In the genomic region with DNA sequence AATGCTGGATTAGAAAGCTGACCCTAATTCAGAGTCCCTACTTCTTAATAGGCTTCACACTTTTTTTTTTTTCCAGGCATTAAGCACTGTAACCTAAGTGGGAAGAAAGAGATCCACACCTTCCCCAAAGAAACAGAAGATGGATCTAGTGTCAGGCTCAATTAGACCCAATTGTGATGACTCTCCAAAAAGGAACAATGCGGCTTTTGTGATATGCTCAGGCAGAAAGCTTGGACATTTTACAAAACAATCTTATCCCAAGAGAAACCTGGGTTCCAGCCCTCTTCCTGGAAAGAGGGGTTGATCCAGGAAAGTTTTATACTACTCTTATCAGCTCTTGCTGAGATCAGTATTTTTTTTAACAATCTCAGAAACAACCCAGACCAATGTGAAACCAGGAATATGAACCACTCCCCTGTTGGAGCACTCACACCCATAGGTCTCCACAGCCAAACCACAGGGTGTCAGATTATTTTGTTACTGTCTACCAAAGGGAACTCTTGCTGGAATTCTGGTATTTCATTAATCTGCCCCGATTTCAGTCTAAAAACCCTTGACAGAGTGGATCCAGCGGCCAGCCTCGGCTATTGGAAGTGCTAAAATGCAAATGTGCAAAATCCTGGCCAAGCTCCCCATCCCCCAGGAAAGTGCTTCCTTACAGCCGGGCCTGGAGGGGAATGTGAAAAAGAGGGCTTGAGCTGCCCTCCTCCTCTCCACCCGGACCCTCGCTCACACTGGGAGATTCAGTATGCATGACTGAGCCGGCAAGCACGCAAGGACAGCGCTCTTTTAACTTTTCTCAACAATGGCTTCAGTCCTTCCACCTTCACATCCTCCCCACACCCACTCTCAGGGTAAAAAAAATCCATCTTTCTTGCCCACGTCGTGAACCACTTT, we compare ENCODE assay signal across 8 cellular contexts. TPM values are rescaled to one million over a fixed set of nuclear protein-coding genes. Genes with fewer than 3 reads are reported as not detected.
DNase-seq lines count a peak whose midpoint lies in the region; ATAC-seq and TF ChIP-seq lines count a peak whose summit lies in the region.

No MANE protein-coding gene starts in this region.

- H3K4me1 Mint-ChIP-seq in activated naive CD8-positive, alpha-beta T cell (ENCODE audit: low read depth), result peaks cover 63% of the 10 kb centered on the region

- no peaks in the 10 kb centered on the region for H3K27me3 Mint-ChIP-seq in activated naive CD8-positive, alpha-beta T cell

- H3K27me3 ChIP-seq in right cardiac atrium (ENCODE audit: control insufficient read depth, insufficient read depth) (no peaks in the 10 kb centered on the region), sigmoid colon (no peaks in the 10 kb centered on the region)

- peak overlapping the region; percentile 78 for H3K27ac ChIP-seq in HEK293 (ENCODE audit: extremely low read depth, low read depth, low read length)
- peak overlapping the region; percentile 86 for H3K27ac ChIP-seq in right cardiac atrium (ENCODE audit: low read length)
- H3K27ac ChIP-seq in sigmoid colon, result peak overlapping the region; percentile 59 to 100 (median 83)

- H3K9me3 ChIP-seq in HEK293 (ENCODE audit: control insufficient read depth, insufficient read depth, low read depth, low read length), result no peaks in the 10 kb centered on the region
- no peaks in the 10 kb centered on the region for H3K9me3 ChIP-seq in right cardiac atrium (ENCODE audit: control insufficient read depth, low read length)
- no peaks in the 10 kb centered on the region for H3K9me3 ChIP-seq in sigmoid colon

- WGBS in right cardiac atrium, result 19% methylated on average over 12 of the region's 12 CpGs
- WGBS in sigmoid colon, 2 donors, result 10 to 42% methylated on average over 12 of the region's 12 CpGs

- DNase-seq in right cardiac atrium (peak; percentile 29 to 83 (median 70)), sigmoid colon (no peak)
- DNase-seq in activated CD8-positive, alpha-beta memory T cell treated with anti-CD3 and anti-CD28 coated beads, Interleukin-2, amount 50 U/mL, for 48 hours, result no peak

- no peak for TF ChIP-seq POLR2A in sigmoid colon (IDR thresholded peaks at IDR 0.05)

- peaks cover 3% of the 10 kb centered on the region for H3K36me3 Mint-ChIP-seq in activated naive CD8-positive, alpha-beta T cell

- ATAC-seq in right cardiac atrium, result peak; percentile 70 to 80
- ATAC-seq in GM19351 (IDR thresholded peaks at IDR 0.05; ENCODE audit: unreplicated experiment), result no peak
- ATAC-seq in HG02981 (IDR thresholded peaks at IDR 0.05; ENCODE audit: unreplicated experiment), result no peak
- no peak for ATAC-seq in HG02798 (IDR thresholded peaks at IDR 0.05; ENCODE audit: poor library complexity, unreplicated experiment)

- H3K27ac Mint-ChIP-seq in activated naive CD8-positive, alpha-beta T cell, result peak overlapping the region; percentile 89

- CTCF ChIA-PET in HEK293 (lab: Yijun Ruan, JAX), result interaction anchor here (2.1 to 2.7 kb wide), 2 partner anchors 16 to 472 kb away, joined by 12 to 19 read pairs; no protein-coding TSS in a partner anchor

- no peaks in the 10 kb centered on the region for H3K9me3 Mint-ChIP-seq in activated naive CD8-positive, alpha-beta T cell (ENCODE audit: low read depth)

- TF ChIP-seq EP300 in sigmoid colon (IDR thresholded peaks at IDR 0.05), result no peak

- peak overlapping the region; percentile 94 for H3K4me3 Mint-ChIP-seq in activated naive CD8-positive, alpha-beta T cell

- H3K4me3 ChIP-seq in HEK293 (ENCODE audit: low read depth, low read length) (peak overlapping the region; percentile 43), right cardiac atrium (ENCODE audit: low read length) (peak overlapping the region; percentile 45), sigmoid colon (peak overlapping the region in 3 of 4 donors; percentile 32 to 93 (median 86))

- POLR2A ChIA-PET in HEK293 (lab: Yijun Ruan, JAX), result interaction anchor here (0.6 to 1.1 kb wide), 4 partner anchors 10 to 101 kb away, joined by 3 to 7 read pairs (median 3); no protein-coding TSS in a partner anchor

- TF ChIP-seq CTCF in HEK293 (tag by site-specific recombination; IDR thresholded peaks at IDR 0.05) (no peak), sigmoid colon (IDR thresholded peaks at IDR 0.05) (no peak)

- intact Hi-C loops in right cardiac atrium (cut with DNase I) (no loop called here), sigmoid colon (cut with DNase I) (loop anchor here (5.0 to 10.0 kb wide), 3 partner anchors 308 to 1016 kb away; a partner anchor contains a TSS)

- peaks cover 25% of the 10 kb centered on the region for H3K4me1 ChIP-seq in HEK293 (ENCODE audit: control insufficient read depth, insufficient read depth, low read length)
- peaks cover 7% of the 10 kb centered on the region for H3K4me1 ChIP-seq in right cardiac atrium (ENCODE audit: control insufficient read depth, insufficient read depth, low read length)
- H3K4me1 ChIP-seq in sigmoid colon, result peaks cover 0 to 76% (median 61%) of the 10 kb centered on the region in 4 donors

- H3K36me3 ChIP-seq in HEK293 (ENCODE audit: control insufficient read depth in 2 of 2, insufficient read depth in 1 of 2, low read length in 2 of 2), result peaks cover 0 to 6% of the 10 kb centered on the region in 2 experiments; a peak in 1 of 3 replicates
- no peaks in the 10 kb centered on the region for H3K36me3 ChIP-seq in sigmoid colon

TF ChIP-seq in HEK293, 187 proteins besides CTCF, POLR2A, EP300 and RAD21 (continues in another document):
- TF ChIP-seq, protein P1, sequence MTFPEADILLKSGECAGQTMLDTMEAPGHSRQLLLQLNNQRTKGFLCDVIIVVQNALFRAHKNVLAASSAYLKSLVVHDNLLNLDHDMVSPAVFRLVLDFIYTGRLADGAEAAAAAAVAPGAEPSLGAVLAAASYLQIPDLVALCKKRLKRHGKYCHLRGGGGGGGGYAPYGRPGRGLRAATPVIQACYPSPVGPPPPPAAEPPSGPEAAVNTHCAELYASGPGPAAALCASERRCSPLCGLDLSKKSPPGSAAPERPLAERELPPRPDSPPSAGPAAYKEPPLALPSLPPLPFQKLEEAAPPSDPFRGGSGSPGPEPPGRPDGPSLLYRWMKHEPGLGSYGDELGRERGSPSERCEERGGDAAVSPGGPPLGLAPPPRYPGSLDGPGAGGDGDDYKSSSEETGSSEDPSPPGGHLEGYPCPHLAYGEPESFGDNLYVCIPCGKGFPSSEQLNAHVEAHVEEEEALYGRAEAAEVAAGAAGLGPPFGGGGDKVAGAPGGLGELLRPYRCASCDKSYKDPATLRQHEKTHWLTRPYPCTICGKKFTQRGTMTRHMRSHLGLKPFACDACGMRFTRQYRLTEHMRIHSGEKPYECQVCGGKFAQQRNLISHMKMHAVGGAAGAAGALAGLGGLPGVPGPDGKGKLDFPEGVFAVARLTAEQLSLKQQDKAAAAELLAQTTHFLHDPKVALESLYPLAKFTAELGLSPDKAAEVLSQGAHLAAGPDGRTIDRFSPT (tag by site-specific recombination; IDR thresholded peaks at IDR 0.05), result no peak
- TF ChIP-seq ZNF596 (tag by site-specific recombination; IDR thresholded peaks at IDR 0.05) (no peak), ZBTB17 (tag by site-specific recombination; IDR thresholded peaks at IDR 0.05) (peak; percentile 19; the same call in 1 of the 2 replicates), BCL11A (tag by site-specific recombination; IDR thresholded peaks at IDR 0.05; ENCODE audit: low read depth) (no peak), GLI2 (tag by site-specific recombination; IDR thresholded peaks at IDR 0.05; ENCODE audit: borderline replicate concordance, low read depth) (no peak), ZIC2 (tag by site-specific recombination; IDR thresholded peaks at IDR 0.05) (peak; percentile 60), ZFP41 (tag by site-specific recombination; IDR thresholded peaks at IDR 0.05; ENCODE audit: borderline replicate concordance) (no peak), ZNF776 (tag by site-specific recombination; IDR thresholded peaks at IDR 0.05; ENCODE audit: borderline replicate concordance) (no peak), ZNF202 (tag by site-specific recombination; IDR thresholded peaks at IDR 0.05; ENCODE audit: borderline replicate concordance) (no peak), ZNF184 (tag by site-specific recombination; IDR thresholded peaks at IDR 0.05) (no peak), GLIS2 (tag by site-specific recombination; IDR thresholded peaks at IDR 0.05) (no peak), SALL2 (tag by site-specific recombination; IDR thresholded peaks at IDR 0.05; ENCODE audit: borderline replicate concordance) (no peak), ZNF777 (tag by site-specific recombination; IDR thresholded peaks at IDR 0.05; ENCODE audit: borderline replicate concordance) (no peak), SCRT1 (tag by site-specific recombination; IDR thresholded peaks at IDR 0.05; ENCODE audit: borderline replicate concordance) (no peak), SP7 (tag by site-specific recombination; IDR thresholded peaks at IDR 0.05) (no peak), ZNF624 (tag by site-specific recombination; IDR thresholded peaks at IDR 0.05) (no peak), ZNF138 (tag by site-specific recombination; IDR thresholded peaks at IDR 0.05; ENCODE audit: borderline replicate concordance) (no peak), ZNF140 (tag by site-specific recombination; IDR thresholded peaks at IDR 0.05) (no peak), ZNF324 (tag by site-specific recombination; IDR thresholded peaks at IDR 0.05) (no peak), ZNF747 (tag by site-specific recombination; IDR thresholded peaks at IDR 0.05) (no peak), ZNF366 (tag by site-specific recombination; conservative IDR thresholded peaks at IDR 0.05) (peak; percentile 12; the same call in 1 of the 2 replicates)
- TF ChIP-seq, protein P2, sequence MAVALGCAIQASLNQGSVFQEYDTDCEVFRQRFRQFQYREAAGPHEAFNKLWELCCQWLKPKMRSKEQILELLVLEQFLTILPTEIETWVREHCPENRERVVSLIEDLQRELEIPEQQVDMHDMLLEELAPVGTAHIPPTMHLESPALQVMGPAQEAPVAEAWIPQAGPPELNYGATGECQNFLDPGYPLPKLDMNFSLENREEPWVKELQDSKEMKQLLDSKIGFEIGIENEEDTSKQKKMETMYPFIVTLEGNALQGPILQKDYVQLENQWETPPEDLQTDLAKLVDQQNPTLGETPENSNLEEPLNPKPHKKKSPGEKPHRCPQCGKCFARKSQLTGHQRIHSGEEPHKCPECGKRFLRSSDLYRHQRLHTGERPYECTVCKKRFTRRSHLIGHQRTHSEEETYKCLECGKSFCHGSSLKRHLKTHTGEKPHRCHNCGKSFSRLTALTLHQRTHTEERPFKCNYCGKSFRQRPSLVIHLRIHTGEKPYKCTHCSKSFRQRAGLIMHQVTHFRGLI (tag by site-specific recombination; IDR thresholded peaks at IDR 0.05), result no peak

RNA-seq across cellular contexts. Expression of a gene that starts 4.0 kb away (rescaled TPM):
- total RNA-seq in right cardiac atrium (1 to 10 TPM; 6.5 to 8.3 (median 8.0) TPM), sigmoid colon (10 to 100 TPM in 2 of 4 donors, 1 to 10 TPM in 2; 7.5 to 12.2 (median 10.0) TPM)
- polyA plus RNA-seq in right cardiac atrium (4.7 TPM), sigmoid colon (10 to 100 TPM; 13.2 to 26.4 (median 20.8) TPM)

RNA-seq across cellular contexts. Expression of a gene that starts 38.7 kb away (rescaled TPM):
- total RNA-seq in right cardiac atrium (1 to 10 TPM; 1.7 to 3.6 (median 2.6) TPM), sigmoid colon (10 to 100 TPM in 3 of 4 donors, 1 to 10 TPM in 1; 8.4 to 72.3 (median 22.1) TPM)
- polyA plus RNA-seq in right cardiac atrium (1.7 TPM), sigmoid colon (1 to 10 TPM in 2 of 3 donors, under 1 TPM in 1; 0.69 to 3.5 (median 1.8) TPM)

Comparison
In these comparisons a context has a peak if more than half of its experiments do, and no peak if none do; other contexts are left out.
1. ATAC-seq: peak in right cardiac atrium (2 of 2); none in GM19351 (single experiment), HG02981 (single experiment) and HG02798 (single experiment).
2. DNase-seq: peak in right cardiac atrium (3 of 3); none in sigmoid colon (single experiment) and activated CD8-positive, alpha-beta memory T cell treated with anti-CD3 and anti-CD28 coated beads, Interleukin-2, amount 50 U/mL, for 48 hours (single experiment).
3. Peak in every context shown above with its lines, with median percentiles within 50 percentile points of each other: H3K27ac ChIP-seq and H3K4me3 ChIP-seq.